ENCODE assay signal across 1 cellular context in the genomic region with DNA sequence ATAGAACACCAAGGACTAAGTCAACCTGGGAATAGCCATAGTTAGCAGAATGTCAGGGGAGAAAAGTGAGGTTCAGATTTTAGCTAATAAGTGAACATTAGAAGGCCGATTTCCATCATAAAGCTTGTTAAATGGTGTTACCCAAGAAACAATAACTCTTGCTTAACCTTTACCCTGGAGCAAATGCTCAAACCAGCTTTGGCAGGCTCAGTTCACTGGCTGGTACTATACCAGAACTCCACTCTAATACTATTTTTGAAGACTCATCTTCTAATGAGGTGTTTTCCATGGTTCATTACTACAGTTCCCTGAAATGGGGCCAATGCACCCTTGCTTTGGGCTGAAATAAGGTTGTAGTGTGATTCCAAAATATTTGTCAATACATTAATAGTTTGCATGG.
TF ChIP-seq lines count a peak whose summit lies in the region.

No MANE protein-coding gene starts in this region.

TF ChIP-seq in H1, 55 proteins besides CTCF, POLR2A, EP300 and RAD21:
- 0 out of 2 replicates have a peak, but pooled peaks have one; percentile 44 for TF ChIP-seq CEBPB (IDR thresholded peaks at IDR 0.05; ENCODE audit: low read depth, low read length)
- no peak for TF ChIP-seq TAF7 (optimal IDR thresholded peaks at IDR 0.05; ENCODE audit: borderline replicate concordance, low read depth, low read length)
